21 cellular contexts compared by ENCODE assay signal in genomic region chr18:44911773-44912172, GRCh38.
DNase-seq lines count a peak whose midpoint lies in the region; ATAC-seq, FAIRE-seq and TF ChIP-seq lines count a peak whose summit lies in the region.
"Had no signal": no experiment of that assay in that cellular context is flagged by ENCODE, and none has a peak within 500 bp of the region (broad histone marks: within the 10 kb centered on the region; RNA-seq: fewer than 3 reads in every experiment).

No MANE protein-coding gene starts in this region.

- H3K27me3 Mint-ChIP-seq in natural killer cell (ENCODE audit: low read depth in 2 of 2) (no peaks in the 10 kb centered on the region), MCF 10A (ENCODE audit: insufficient read depth, unreplicated experiment) (no peaks in the 10 kb centered on the region)

- DNase-seq in GM12892 (ENCODE audit: insufficient read length) (no peak), natural killer cell (no peak), GM19238 (ENCODE audit: insufficient read length, low spot score) (no peak), NOMO-1 treated with DMSO at 0.1 percent for 48 hours (lab: John Stamatoyannopoulos, UW; ENCODE audit: unreplicated experiment) (no peak), MCF 10A (ENCODE audit: unreplicated experiment) (no peak)
- DNase-seq: activated CD4-positive, CD25-positive, alpha-beta regulatory T cell treated with anti-CD3 and anti-CD28 coated beads, Interleukin-2, amount 50 U/mL, for 72 hours; activated naive CD4-positive, alpha-beta T cell treated with anti-CD3 and anti-CD28 coated beads for 36 hours; activated T-cell treated with anti-CD3 and anti-CD28 coated beads, Interleukin-2, amount 50 U/mL, for 48 hours; dermis blood vessel endothelial cell; DMS79 treated with DMSO at 0.1 percent for 48 hours; head of caudate nucleus; Karpas-422; left lung; NCI-H526; nephron progenitor cell; posterior cingulate gyrus; stimulated activated naive CD8-positive, alpha-beta T cell treated with anti-CD3 and anti-CD28 coated beads, Interleukin-15, Interleukin-2, amounts not matched to agents 100 U/mL and 50 U/mL, for 24 hours; thyroid gland had no signal

- ATAC-seq in GM19043 (IDR thresholded peaks at IDR 0.05; ENCODE audit: low read depth, unreplicated experiment) (peak; percentile 31), HG03064 (IDR thresholded peaks at IDR 0.05; ENCODE audit: low read depth, unreplicated experiment) (peak; percentile 46), natural killer cell (peak; percentile 18 to 73 (median 41))
- ATAC-seq: left lung; stimulated activated naive CD8-positive, alpha-beta T cell treated with anti-CD3 and anti-CD28 coated beads, Interleukin-15, Interleukin-2, amounts not matched to agents 100 U/mL and 50 U/mL, for 24 hours had no signal

- TF ChIP-seq CTCF in natural killer cell (IDR thresholded peaks at IDR 0.05): no peak
- no peak for TF ChIP-seq CTCF in MCF 10A (IDR thresholded peaks at IDR 0.05; ENCODE audit: unreplicated experiment)

- H3K4me3 Mint-ChIP-seq in natural killer cell (no peak overlapping the region), MCF 10A (ENCODE audit: unreplicated experiment) (no peak overlapping the region)
- H3K4me3 Mint-ChIP-seq: activated naive CD4-positive, alpha-beta T cell treated with anti-CD3 and anti-CD28 coated beads for 36 hours; mesothelial cell of epicardium; nephron progenitor cell had no signal

- H3K27ac Mint-ChIP-seq in natural killer cell (no peak overlapping the region), MCF 10A (ENCODE audit: low read depth, unreplicated experiment) (no peak overlapping the region)
- H3K27ac Mint-ChIP-seq: activated naive CD4-positive, alpha-beta T cell treated with anti-CD3 and anti-CD28 coated beads for 36 hours; mesothelial cell of epicardium; nephron progenitor cell had no signal

- TF ChIP-seq POLR2A in GM12892 (IDR thresholded peaks at IDR 0.05; ENCODE audit: low read depth, low read length): no peak

- peak; percentile 91 for FAIRE-seq in GM12892 (lab: Jason Lieb, UNC)

- no TSS peak for BruUV-seq in MCF 10A (replicated peaks; lab: Mats Ljungman, UMichigan)

- CTCF ChIA-PET in MCF 10A (lab: Yijun Ruan, JAX): interaction anchor here (0.7 to 1.0 kb wide), 2 partner anchors 11 to 58 kb away, joined by 3 read pairs; no protein-coding TSS in a partner anchor

- POLR2A ChIA-PET in MCF 10A (lab: Yijun Ruan, JAX): no interaction called here

- H3K9me3 Mint-ChIP-seq in natural killer cell: no peaks in the 10 kb centered on the region
- no peaks in the 10 kb centered on the region for H3K9me3 Mint-ChIP-seq in MCF 10A (ENCODE audit: unreplicated experiment)
- H3K9me3 Mint-ChIP-seq: activated naive CD4-positive, alpha-beta T cell treated with anti-CD3 and anti-CD28 coated beads for 36 hours; mesothelial cell of epicardium had no signal

- H3K36me3 Mint-ChIP-seq in natural killer cell (no peaks in the 10 kb centered on the region), MCF 10A (ENCODE audit: insufficient read depth, unreplicated experiment) (no peaks in the 10 kb centered on the region)
- H3K36me3 Mint-ChIP-seq: mesothelial cell of epicardium had no signal

- intact Hi-C loops in natural killer cell (cut with micrococcal nuclease) (no loop called here), MCF 10A (cut with micrococcal nuclease) (no loop called here)

- H3K4me1 Mint-ChIP-seq in natural killer cell (peaks cover 50 to 60% of the 10 kb centered on the region in 2 donors), MCF 10A (ENCODE audit: insufficient read depth, unreplicated experiment) (peaks cover 7% of the 10 kb centered on the region)
